1 cellular context compared by ENCODE assay signal in the genomic region with DNA sequence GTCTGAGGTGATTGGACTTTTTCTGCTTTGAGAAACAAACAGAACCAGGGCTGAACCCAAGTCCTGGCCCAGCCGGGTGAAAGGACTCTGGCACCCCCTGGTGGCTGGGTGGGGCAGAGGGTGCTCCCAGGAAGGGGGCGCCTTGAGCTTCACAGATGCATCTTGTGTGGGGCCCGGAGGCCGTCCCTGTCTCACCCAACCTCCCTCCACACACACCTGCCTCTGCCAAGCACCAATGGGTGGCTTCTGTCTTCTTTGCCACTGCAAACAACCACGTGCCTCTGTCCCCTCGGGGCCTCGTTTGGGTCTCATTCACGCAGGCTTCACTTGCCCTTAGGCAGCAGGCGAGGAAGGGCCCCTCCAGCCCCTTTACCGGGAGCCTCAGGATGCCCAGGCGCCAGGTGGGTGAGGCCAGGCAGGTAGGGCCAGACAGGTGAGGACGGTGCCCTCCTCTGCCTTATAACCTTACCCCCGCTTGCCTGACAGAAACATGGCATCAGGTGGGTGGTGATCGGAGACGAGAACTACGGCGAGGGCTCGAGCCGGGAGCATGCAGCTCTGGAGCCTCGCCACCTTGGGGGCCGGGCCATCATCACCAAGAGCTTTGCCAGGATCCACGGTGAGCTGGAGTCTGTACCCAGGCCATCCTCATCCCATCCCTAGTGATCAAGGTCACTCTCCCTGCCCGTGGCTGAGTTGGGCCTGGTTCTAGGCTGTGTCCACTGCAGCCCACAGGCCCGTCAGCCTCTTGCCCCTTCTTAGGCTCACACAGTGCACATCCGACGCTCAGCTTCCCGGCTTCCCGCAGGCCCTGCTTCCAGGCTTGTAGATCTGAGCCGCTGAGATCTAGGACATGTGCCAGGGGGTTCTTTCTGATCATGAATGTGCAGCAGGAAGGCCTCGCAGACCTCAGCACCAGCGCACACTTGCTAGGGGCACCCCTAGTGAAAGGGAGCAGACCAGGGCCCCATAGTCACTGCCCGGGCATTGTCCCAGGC.
TF ChIP-seq lines count a peak whose summit lies in the region.

No MANE protein-coding gene starts in this region.

TF ChIP-seq in K562, 482 proteins besides CTCF, POLR2A, EP300 and RAD21:
- TF ChIP-seq RBFOX2 (IDR thresholded peaks at IDR 0.05; ENCODE audit: low read depth, low read length), result peak; percentile 41
- peak; percentile 78 for TF ChIP-seq POLR2G (IDR thresholded peaks at IDR 0.05; ENCODE audit: low read depth, low read length)
- TF ChIP-seq, protein P1, sequence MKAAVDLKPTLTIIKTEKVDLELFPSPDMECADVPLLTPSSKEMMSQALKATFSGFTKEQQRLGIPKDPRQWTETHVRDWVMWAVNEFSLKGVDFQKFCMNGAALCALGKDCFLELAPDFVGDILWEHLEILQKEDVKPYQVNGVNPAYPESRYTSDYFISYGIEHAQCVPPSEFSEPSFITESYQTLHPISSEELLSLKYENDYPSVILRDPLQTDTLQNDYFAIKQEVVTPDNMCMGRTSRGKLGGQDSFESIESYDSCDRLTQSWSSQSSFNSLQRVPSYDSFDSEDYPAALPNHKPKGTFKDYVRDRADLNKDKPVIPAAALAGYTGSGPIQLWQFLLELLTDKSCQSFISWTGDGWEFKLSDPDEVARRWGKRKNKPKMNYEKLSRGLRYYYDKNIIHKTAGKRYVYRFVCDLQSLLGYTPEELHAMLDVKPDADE (conservative IDR thresholded peaks at IDR 0.05; ENCODE audit: control insufficient read depth, low read depth, low read length), result 0 out of 2 replicates have a peak, but pooled peaks have one; percentile 44
- no peak for TF ChIP-seq GTF2A2 (tag; IDR thresholded peaks at IDR 0.05)
- TF ChIP-seq CTBP1 (IDR thresholded peaks at IDR 0.05; ENCODE audit: borderline replicate concordance), result no peak
- TF ChIP-seq, protein P2, sequence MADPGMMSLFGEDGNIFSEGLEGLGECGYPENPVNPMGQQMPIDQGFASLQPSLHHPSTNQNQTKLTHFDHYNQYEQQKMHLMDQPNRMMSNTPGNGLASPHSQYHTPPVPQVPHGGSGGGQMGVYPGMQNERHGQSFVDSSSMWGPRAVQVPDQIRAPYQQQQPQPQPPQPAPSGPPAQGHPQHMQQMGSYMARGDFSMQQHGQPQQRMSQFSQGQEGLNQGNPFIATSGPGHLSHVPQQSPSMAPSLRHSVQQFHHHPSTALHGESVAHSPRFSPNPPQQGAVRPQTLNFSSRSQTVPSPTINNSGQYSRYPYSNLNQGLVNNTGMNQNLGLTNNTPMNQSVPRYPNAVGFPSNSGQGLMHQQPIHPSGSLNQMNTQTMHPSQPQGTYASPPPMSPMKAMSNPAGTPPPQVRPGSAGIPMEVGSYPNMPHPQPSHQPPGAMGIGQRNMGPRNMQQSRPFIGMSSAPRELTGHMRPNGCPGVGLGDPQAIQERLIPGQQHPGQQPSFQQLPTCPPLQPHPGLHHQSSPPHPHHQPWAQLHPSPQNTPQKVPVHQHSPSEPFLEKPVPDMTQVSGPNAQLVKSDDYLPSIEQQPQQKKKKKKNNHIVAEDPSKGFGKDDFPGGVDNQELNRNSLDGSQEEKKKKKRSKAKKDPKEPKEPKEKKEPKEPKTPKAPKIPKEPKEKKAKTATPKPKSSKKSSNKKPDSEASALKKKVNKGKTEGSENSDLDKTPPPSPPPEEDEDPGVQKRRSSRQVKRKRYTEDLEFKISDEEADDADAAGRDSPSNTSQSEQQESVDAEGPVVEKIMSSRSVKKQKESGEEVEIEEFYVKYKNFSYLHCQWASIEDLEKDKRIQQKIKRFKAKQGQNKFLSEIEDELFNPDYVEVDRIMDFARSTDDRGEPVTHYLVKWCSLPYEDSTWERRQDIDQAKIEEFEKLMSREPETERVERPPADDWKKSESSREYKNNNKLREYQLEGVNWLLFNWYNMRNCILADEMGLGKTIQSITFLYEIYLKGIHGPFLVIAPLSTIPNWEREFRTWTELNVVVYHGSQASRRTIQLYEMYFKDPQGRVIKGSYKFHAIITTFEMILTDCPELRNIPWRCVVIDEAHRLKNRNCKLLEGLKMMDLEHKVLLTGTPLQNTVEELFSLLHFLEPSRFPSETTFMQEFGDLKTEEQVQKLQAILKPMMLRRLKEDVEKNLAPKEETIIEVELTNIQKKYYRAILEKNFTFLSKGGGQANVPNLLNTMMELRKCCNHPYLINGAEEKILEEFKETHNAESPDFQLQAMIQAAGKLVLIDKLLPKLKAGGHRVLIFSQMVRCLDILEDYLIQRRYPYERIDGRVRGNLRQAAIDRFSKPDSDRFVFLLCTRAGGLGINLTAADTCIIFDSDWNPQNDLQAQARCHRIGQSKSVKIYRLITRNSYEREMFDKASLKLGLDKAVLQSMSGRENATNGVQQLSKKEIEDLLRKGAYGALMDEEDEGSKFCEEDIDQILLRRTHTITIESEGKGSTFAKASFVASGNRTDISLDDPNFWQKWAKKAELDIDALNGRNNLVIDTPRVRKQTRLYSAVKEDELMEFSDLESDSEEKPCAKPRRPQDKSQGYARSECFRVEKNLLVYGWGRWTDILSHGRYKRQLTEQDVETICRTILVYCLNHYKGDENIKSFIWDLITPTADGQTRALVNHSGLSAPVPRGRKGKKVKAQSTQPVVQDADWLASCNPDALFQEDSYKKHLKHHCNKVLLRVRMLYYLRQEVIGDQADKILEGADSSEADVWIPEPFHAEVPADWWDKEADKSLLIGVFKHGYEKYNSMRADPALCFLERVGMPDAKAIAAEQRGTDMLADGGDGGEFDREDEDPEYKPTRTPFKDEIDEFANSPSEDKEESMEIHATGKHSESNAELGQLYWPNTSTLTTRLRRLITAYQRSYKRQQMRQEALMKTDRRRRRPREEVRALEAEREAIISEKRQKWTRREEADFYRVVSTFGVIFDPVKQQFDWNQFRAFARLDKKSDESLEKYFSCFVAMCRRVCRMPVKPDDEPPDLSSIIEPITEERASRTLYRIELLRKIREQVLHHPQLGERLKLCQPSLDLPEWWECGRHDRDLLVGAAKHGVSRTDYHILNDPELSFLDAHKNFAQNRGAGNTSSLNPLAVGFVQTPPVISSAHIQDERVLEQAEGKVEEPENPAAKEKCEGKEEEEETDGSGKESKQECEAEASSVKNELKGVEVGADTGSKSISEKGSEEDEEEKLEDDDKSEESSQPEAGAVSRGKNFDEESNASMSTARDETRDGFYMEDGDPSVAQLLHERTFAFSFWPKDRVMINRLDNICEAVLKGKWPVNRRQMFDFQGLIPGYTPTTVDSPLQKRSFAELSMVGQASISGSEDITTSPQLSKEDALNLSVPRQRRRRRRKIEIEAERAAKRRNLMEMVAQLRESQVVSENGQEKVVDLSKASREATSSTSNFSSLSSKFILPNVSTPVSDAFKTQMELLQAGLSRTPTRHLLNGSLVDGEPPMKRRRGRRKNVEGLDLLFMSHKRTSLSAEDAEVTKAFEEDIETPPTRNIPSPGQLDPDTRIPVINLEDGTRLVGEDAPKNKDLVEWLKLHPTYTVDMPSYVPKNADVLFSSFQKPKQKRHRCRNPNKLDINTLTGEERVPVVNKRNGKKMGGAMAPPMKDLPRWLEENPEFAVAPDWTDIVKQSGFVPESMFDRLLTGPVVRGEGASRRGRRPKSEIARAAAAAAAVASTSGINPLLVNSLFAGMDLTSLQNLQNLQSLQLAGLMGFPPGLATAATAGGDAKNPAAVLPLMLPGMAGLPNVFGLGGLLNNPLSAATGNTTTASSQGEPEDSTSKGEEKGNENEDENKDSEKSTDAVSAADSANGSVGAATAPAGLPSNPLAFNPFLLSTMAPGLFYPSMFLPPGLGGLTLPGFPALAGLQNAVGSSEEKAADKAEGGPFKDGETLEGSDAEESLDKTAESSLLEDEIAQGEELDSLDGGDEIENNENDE (IDR thresholded peaks at IDR 0.05; ENCODE audit: low read depth, low read length), result peak; percentile 60
- TF ChIP-seq, protein P3, sequence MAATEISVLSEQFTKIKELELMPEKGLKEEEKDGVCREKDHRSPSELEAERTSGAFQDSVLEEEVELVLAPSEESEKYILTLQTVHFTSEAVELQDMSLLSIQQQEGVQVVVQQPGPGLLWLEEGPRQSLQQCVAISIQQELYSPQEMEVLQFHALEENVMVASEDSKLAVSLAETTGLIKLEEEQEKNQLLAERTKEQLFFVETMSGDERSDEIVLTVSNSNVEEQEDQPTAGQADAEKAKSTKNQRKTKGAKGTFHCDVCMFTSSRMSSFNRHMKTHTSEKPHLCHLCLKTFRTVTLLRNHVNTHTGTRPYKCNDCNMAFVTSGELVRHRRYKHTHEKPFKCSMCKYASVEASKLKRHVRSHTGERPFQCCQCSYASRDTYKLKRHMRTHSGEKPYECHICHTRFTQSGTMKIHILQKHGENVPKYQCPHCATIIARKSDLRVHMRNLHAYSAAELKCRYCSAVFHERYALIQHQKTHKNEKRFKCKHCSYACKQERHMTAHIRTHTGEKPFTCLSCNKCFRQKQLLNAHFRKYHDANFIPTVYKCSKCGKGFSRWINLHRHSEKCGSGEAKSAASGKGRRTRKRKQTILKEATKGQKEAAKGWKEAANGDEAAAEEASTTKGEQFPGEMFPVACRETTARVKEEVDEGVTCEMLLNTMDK (IDR thresholded peaks at IDR 0.05; ENCODE audit: borderline replicate concordance, insufficient read depth, low read depth, low read length, poor library complexity, severe bottlenecking), result peak; percentile 86
- 0 out of 2 replicates have a peak, but pooled peaks have one; percentile 24 for TF ChIP-seq LCOR (CRISPR knock-in tag; IDR thresholded peaks at IDR 0.05)
- no peak for TF ChIP-seq WHSC1 (IDR thresholded peaks at IDR 0.05; ENCODE audit: low read length)
- peak; percentile 61 for TF ChIP-seq FIP1L1 (IDR thresholded peaks at IDR 0.05; ENCODE audit: low read depth, low read length, poor library complexity, severe bottlenecking)
- peak; percentile 40; the same call in 1 of the 2 replicates for TF ChIP-seq STAG1 (CRISPR knock-in tag; IDR thresholded peaks at IDR 0.05; ENCODE audit: borderline replicate concordance)
- TF ChIP-seq POLR2B (IDR thresholded peaks at IDR 0.05; ENCODE audit: low read depth, partially characterized antibody), result peak; percentile 19
- peak; percentile 91 for TF ChIP-seq RBM22 (IDR thresholded peaks at IDR 0.05; ENCODE audit: low read depth, low read length, poor library complexity, severe bottlenecking)
- TF ChIP-seq POLR2AphosphoS2 (IDR thresholded peaks at IDR 0.05; ENCODE audit: low read length), result peak; percentile 75; the same call in 1 of the 2 replicates
- TF ChIP-seq TEAD1 (CRISPR knock-in tag; IDR thresholded peaks at IDR 0.05), result 0 out of 4 replicates have a peak, but pooled peaks of 1 of the 2 experiments have one; percentile 11
- TF ChIP-seq MEIS2 (IDR thresholded peaks at IDR 0.05; ENCODE audit: partially characterized antibody), result no peak
- peak; percentile 64 for TF ChIP-seq SMC3 (conservative IDR thresholded peaks at IDR 0.05; ENCODE audit: insufficient read depth, low read depth, low read length)
- peak in 1 of 2 experiments; percentile 53; a peak in 2 of 4 replicates for TF ChIP-seq MAZ (CRISPR knock-in tag; conservative IDR thresholded peaks at IDR 0.05 in 1 of 2, IDR thresholded peaks at IDR 0.05 in 1 of 2)
- TF ChIP-seq, protein P4, sequence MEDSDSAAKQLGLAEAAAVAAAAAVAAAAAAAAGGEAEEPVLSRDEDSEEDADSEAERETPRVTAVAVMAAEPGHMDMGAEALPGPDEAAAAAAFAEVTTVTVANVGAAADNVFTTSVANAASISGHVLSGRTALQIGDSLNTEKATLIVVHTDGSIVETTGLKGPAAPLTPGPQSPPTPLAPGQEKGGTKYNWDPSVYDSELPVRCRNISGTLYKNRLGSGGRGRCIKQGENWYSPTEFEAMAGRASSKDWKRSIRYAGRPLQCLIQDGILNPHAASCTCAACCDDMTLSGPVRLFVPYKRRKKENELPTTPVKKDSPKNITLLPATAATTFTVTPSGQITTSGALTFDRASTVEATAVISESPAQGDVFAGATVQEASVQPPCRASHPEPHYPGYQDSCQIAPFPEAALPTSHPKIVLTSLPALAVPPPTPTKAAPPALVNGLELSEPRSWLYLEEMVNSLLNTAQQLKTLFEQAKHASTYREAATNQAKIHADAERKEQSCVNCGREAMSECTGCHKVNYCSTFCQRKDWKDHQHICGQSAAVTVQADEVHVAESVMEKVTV (CRISPR knock-in tag; IDR thresholded peaks at IDR 0.05), result peak; percentile 36
- no peak for TF ChIP-seq SMAD4 (CRISPR knock-in tag; conservative IDR thresholded peaks at IDR 0.05)
